Comparison of ENCODE assay signal across 8 cellular contexts in genomic region chr12:29317556-29318363, GRCh38.
DNase-seq lines count a peak whose midpoint lies in the region; ATAC-seq and TF ChIP-seq lines count a peak whose summit lies in the region.

No MANE protein-coding gene starts in this region.

- no peak overlapping the region for H3K4me3 Mint-ChIP-seq in activated T-helper 1 cell treated with anti-CD3 and anti-CD28 coated beads, Interleukin-12 subunit alpha, Interleukin-12 subunit beta, Interleukin-2, Interleukin-4 antibody, amounts not matched to agents 30 ng/mL and 10 ng/mL and 1 ng/mL, durations not matched to agents 14 hours and 24 hours and 36 hours
- H3K4me3 Mint-ChIP-seq in glutamatergic neuron (ENCODE audit: unreplicated experiment) = no peak overlapping the region

- H4K20me1 ChIP-seq in osteoblast (ENCODE audit: insufficient read depth, low read length) = no peaks in the 10 kb centered on the region

- ATAC-seq in GM21576 (IDR thresholded peaks at IDR 0.05; ENCODE audit: unreplicated experiment) (peak; percentile 100), foreskin keratinocyte (peak; percentile 73)

- H3K9me3 ChIP-seq in osteoblast (ENCODE audit: low read depth, low read length) = no peaks in the 10 kb centered on the region

- DNase-seq in GDM1 (lab: John Stamatoyannopoulos, UW) (peak; percentile 56), HT1080 (ENCODE audit: low read depth) (peak; percentile 62), NOMO-1 treated with dmso at 0.1 percent for 144 hours (lab: John Stamatoyannopoulos, UW; ENCODE audit: unreplicated experiment) (peak; percentile 21), foreskin keratinocyte (peak; percentile 28 to 63), osteoblast (ENCODE audit: insufficient read length, low spot score, missing footprints) (no peak), glutamatergic neuron (no peak)
- peak; percentile 23 for DNase-seq in activated T-helper 1 cell treated with anti-CD3 and anti-CD28 coated beads, Interleukin-12 subunit alpha, Interleukin-12 subunit beta, Interleukin-2, Interleukin-4 antibody, amounts not matched to agents 30 ng/mL and 10 ng/mL and 1 ng/mL, durations not matched to agents 14 hours and 24 hours and 36 hours (ENCODE audit: low spot score)

- peaks cover 11% of the 10 kb centered on the region for H3K4me1 Mint-ChIP-seq in activated T-helper 1 cell treated with anti-CD3 and anti-CD28 coated beads, Interleukin-12 subunit alpha, Interleukin-12 subunit beta, Interleukin-2, Interleukin-4 antibody, amounts not matched to agents 30 ng/mL and 10 ng/mL and 1 ng/mL, durations not matched to agents 14 hours and 24 hours and 36 hours (ENCODE audit: low read depth)
- H3K4me1 Mint-ChIP-seq in glutamatergic neuron (ENCODE audit: low read depth, unreplicated experiment) = no peaks in the 10 kb centered on the region

- H2AFZ ChIP-seq in osteoblast (ENCODE audit: low read length) = no peak overlapping the region

- H3K79me2 ChIP-seq in osteoblast (ENCODE audit: insufficient read depth, low read length) = no peaks in the 10 kb centered on the region

- H3K36me3 Mint-ChIP-seq in activated T-helper 1 cell treated with anti-CD3 and anti-CD28 coated beads, Interleukin-12 subunit alpha, Interleukin-12 subunit beta, Interleukin-2, Interleukin-4 antibody, amounts not matched to agents 30 ng/mL and 10 ng/mL and 1 ng/mL, durations not matched to agents 14 hours and 24 hours and 36 hours (ENCODE audit: low read depth) = peaks cover 4% of the 10 kb centered on the region
- H3K36me3 Mint-ChIP-seq in glutamatergic neuron (ENCODE audit: unreplicated experiment) = peaks cover 8% of the 10 kb centered on the region

- no peaks in the 10 kb centered on the region for H3K36me3 ChIP-seq in osteoblast (ENCODE audit: insufficient read depth, low read length)

- H3K9me3 Mint-ChIP-seq in activated T-helper 1 cell treated with anti-CD3 and anti-CD28 coated beads, Interleukin-12 subunit alpha, Interleukin-12 subunit beta, Interleukin-2, Interleukin-4 antibody, amounts not matched to agents 30 ng/mL and 10 ng/mL and 1 ng/mL, durations not matched to agents 14 hours and 24 hours and 36 hours = no peaks in the 10 kb centered on the region
- no peaks in the 10 kb centered on the region for H3K9me3 Mint-ChIP-seq in glutamatergic neuron (ENCODE audit: unreplicated experiment)

- H3K27ac Mint-ChIP-seq in activated T-helper 1 cell treated with anti-CD3 and anti-CD28 coated beads, Interleukin-12 subunit alpha, Interleukin-12 subunit beta, Interleukin-2, Interleukin-4 antibody, amounts not matched to agents 30 ng/mL and 10 ng/mL and 1 ng/mL, durations not matched to agents 14 hours and 24 hours and 36 hours = no peak overlapping the region
- no peak overlapping the region for H3K27ac Mint-ChIP-seq in glutamatergic neuron (ENCODE audit: unreplicated experiment)

- H3K4me1 ChIP-seq in foreskin keratinocyte = no peaks in the 10 kb centered on the region
- H3K4me1 ChIP-seq in osteoblast (ENCODE audit: insufficient read depth, low read length) = peaks cover 26% of the 10 kb centered on the region

- peaks cover 3% of the 10 kb centered on the region for H3K27me3 Mint-ChIP-seq in activated T-helper 1 cell treated with anti-CD3 and anti-CD28 coated beads, Interleukin-12 subunit alpha, Interleukin-12 subunit beta, Interleukin-2, Interleukin-4 antibody, amounts not matched to agents 30 ng/mL and 10 ng/mL and 1 ng/mL, durations not matched to agents 14 hours and 24 hours and 36 hours (ENCODE audit: insufficient read depth)
- no peaks in the 10 kb centered on the region for H3K27me3 Mint-ChIP-seq in glutamatergic neuron (ENCODE audit: unreplicated experiment)

- H3K27me3 ChIP-seq in foreskin keratinocyte (no peaks in the 10 kb centered on the region), osteoblast (ENCODE audit: insufficient read depth, low read length) (no peaks in the 10 kb centered on the region)

- H3K27ac ChIP-seq in foreskin keratinocyte (no peak overlapping the region), osteoblast (ENCODE audit: low read depth, low read length) (no peak overlapping the region)

- peak overlapping the region; percentile 14 for H3K4me2 ChIP-seq in osteoblast (ENCODE audit: insufficient read depth, low read length)

- H3K4me3 ChIP-seq in osteoblast (ENCODE audit: insufficient read depth, low read length) = no peak overlapping the region

- intact Hi-C loops in activated T-helper 1 cell treated with anti-CD3 and anti-CD28 coated beads, Interleukin-12 subunit alpha, Interleukin-12 subunit beta, Interleukin-2, Interleukin-4 antibody, amounts not matched to agents 30 ng/mL and 10 ng/mL and 1 ng/mL, durations not matched to agents 14 hours and 24 hours and 36 hours (cut with micrococcal nuclease) = loop anchor here (1.0 kb wide), 2 partner anchors 229 to 244 kb away; no protein-coding TSS in a partner anchor

- TF ChIP-seq CTCF in foreskin keratinocyte (conservative IDR thresholded peaks at IDR 0.05) (peak; percentile 82), osteoblast (IDR thresholded peaks at IDR 0.05; ENCODE audit: extremely low read depth, low read depth, low read length) (peak; percentile 56), glutamatergic neuron (IDR thresholded peaks at IDR 0.05; ENCODE audit: partially characterized antibody, unreplicated experiment) (no peak)

Comparison
In these comparisons a context has a peak if more than half of its experiments do, and no peak if none do; other contexts are left out.
1. DNase-seq: peak in GDM1 (single experiment), HT1080 (single experiment), NOMO-1 treated with dmso at 0.1 percent for 144 hours (single experiment), activated T-helper 1 cell treated with anti-CD3 and anti-CD28 coated beads, Interleukin-12 subunit alpha, Interleukin-12 subunit beta, Interleukin-2, Interleukin-4 antibody, amounts not matched to agents 30 ng/mL and 10 ng/mL and 1 ng/mL, durations not matched to agents 14 hours and 24 hours and 36 hours (single experiment) and foreskin keratinocyte (2 of 2); none in osteoblast (single experiment) and glutamatergic neuron (single experiment).